Comparison of ENCODE assay signal across 8 cellular contexts in genomic region chr7:156639426-156640256, GRCh38. TPM values are rescaled to one million over a fixed set of nuclear protein-coding genes. Genes with fewer than 3 reads are reported as not detected.
DNase-seq lines count a peak whose midpoint lies in the region; ATAC-seq and TF ChIP-seq lines count a peak whose summit lies in the region.

No MANE protein-coding gene starts in this region.

- H3K36me3 Mint-ChIP-seq in progenitor cell of endocrine pancreas (ENCODE audit: insufficient read depth) = peaks cover 13% of the 10 kb centered on the region

- no peak for ATAC-seq in HG03469 (IDR thresholded peaks at IDR 0.05; ENCODE audit: unreplicated experiment)

- peak overlapping the region; percentile 71 for H3K4me3 Mint-ChIP-seq in progenitor cell of endocrine pancreas (ENCODE audit: low read depth)

- H3K27me3 Mint-ChIP-seq in progenitor cell of endocrine pancreas = no peaks in the 10 kb centered on the region

- peak; percentile 6 for DNase-seq in stimulated activated CD4-positive, alpha-beta T cell treated with anti-CD3 and anti-CD28 coated beads, Interleukin-1b, Interleukin-23, amount 100 ng/mL, for 48 hours
- DNase-seq in stimulated activated CD4-positive, alpha-beta T cell treated with anti-CD3 and anti-CD28 coated beads, Interleukin-4, amount 100 ng/mL, for 1 hour = no peak
- DNase-seq in foreskin melanocyte (peak; percentile 13), progenitor cell of endocrine pancreas (ENCODE audit: low spot score, unreplicated experiment) (no peak), germinal center (ENCODE audit: low spot score) (no peak), NCI-H82 (lab: John Stamatoyannopoulos, UW) (no peak)

- TF ChIP-seq CTCF in VCaP (conservative IDR thresholded peaks at IDR 0.05) = no peak
- no peak for TF ChIP-seq CTCF in progenitor cell of endocrine pancreas (IDR thresholded peaks at IDR 0.05; ENCODE audit: unreplicated experiment)

- H3K27ac Mint-ChIP-seq in progenitor cell of endocrine pancreas = peak overlapping the region; percentile 93

- H3K9me3 Mint-ChIP-seq in progenitor cell of endocrine pancreas (ENCODE audit: low read depth) = peaks cover 23% of the 10 kb centered on the region

- H3K4me1 Mint-ChIP-seq in progenitor cell of endocrine pancreas (ENCODE audit: low read depth) = peaks cover 13% of the 10 kb centered on the region

- peak overlapping the region; percentile 38; the same call in 1 of the 2 replicates for H3K27ac ChIP-seq in VCaP

RNA-seq across cellular contexts. Expression of gene RNF32, which starts 0.9 kb away (rescaled TPM):
- total RNA-seq in progenitor cell of endocrine pancreas = 1.6 and 2.8 TPM in 2 replicates

Comparison
In these comparisons a context has a peak if more than half of its experiments do, and no peak if none do; other contexts are left out.
1. DNase-seq: peak in stimulated activated CD4-positive, alpha-beta T cell treated with anti-CD3 and anti-CD28 coated beads, Interleukin-1b, Interleukin-23, amount 100 ng/mL, for 48 hours (single experiment) and foreskin melanocyte (single experiment); none in stimulated activated CD4-positive, alpha-beta T cell treated with anti-CD3 and anti-CD28 coated beads, Interleukin-4, amount 100 ng/mL, for 1 hour (single experiment), progenitor cell of endocrine pancreas (single experiment), germinal center (single experiment) and NCI-H82 (single experiment).